In genomic region chr22:40671369-40671768, GRCh38 we compare ENCODE assay signal across 18 cellular contexts. TPM values are rescaled to one million over a fixed set of nuclear protein-coding genes. Genes with fewer than 3 reads are reported as not detected.
DNase-seq lines count a peak whose midpoint lies in the region; ATAC-seq and TF ChIP-seq lines count a peak whose summit lies in the region.
"Had no signal": no experiment of that assay in that cellular context is flagged by ENCODE, and none has a peak within 500 bp of the region (broad histone marks: within the 10 kb centered on the region; RNA-seq: fewer than 3 reads in every experiment).

No MANE protein-coding gene starts in this region.

- intact Hi-C loops in activated CD4-positive, alpha-beta T cell treated with anti-CD3 and anti-CD28 coated beads, Interleukin-2, amount 10 ng/mL, durations not matched to agents 24 days and 14 days (cut with micrococcal nuclease) = no loop called here

- H3K4me3 Mint-ChIP-seq in activated CD4-positive, alpha-beta T cell treated with anti-CD3 and anti-CD28 coated beads, Interleukin-2, amount 10 ng/mL, durations not matched to agents 24 days and 14 days = no peak overlapping the region
- H3K4me3 Mint-ChIP-seq in WTC11 = no peak overlapping the region
- no peak overlapping the region for H3K4me3 Mint-ChIP-seq in endothelial cell (ENCODE audit: unreplicated experiment)
- H3K4me3 Mint-ChIP-seq: B cell; CD4-positive, CD25-positive, alpha-beta regulatory T cell; CD8-positive, alpha-beta T cell had no signal

- H3K9me3 Mint-ChIP-seq in activated CD4-positive, alpha-beta T cell treated with anti-CD3 and anti-CD28 coated beads, Interleukin-2, amount 10 ng/mL, durations not matched to agents 24 days and 14 days = peaks cover 3% of the 10 kb centered on the region
- H3K9me3 Mint-ChIP-seq in WTC11 (peaks cover 13% of the 10 kb centered on the region), endothelial cell (ENCODE audit: unreplicated experiment) (no peaks in the 10 kb centered on the region)
- H3K9me3 Mint-ChIP-seq: CD4-positive, CD25-positive, alpha-beta regulatory T cell; CD8-positive, alpha-beta T cell had no signal

- peak overlapping the region; percentile 10 for H3K27ac Mint-ChIP-seq in activated CD4-positive, alpha-beta T cell treated with anti-CD3 and anti-CD28 coated beads, Interleukin-2, amount 10 ng/mL, durations not matched to agents 24 days and 14 days
- no peak overlapping the region for H3K27ac Mint-ChIP-seq in WTC11
- H3K27ac Mint-ChIP-seq in endothelial cell (ENCODE audit: unreplicated experiment) = peak overlapping the region; percentile 94
- H3K27ac Mint-ChIP-seq: B cell; CD8-positive, alpha-beta T cell had no signal

- peak; percentile 59 for ATAC-seq in WTC11
- ATAC-seq: CD8-positive, alpha-beta T cell; GM12878; HCT116 had no signal

- CTCF ChIA-PET in WTC11 (lab: Charles Lee) = interaction anchor here (0.7 to 1.8 kb wide), 6 partner anchors 8 to 148 kb away, joined by 3 to 6 read pairs (median 4); partner anchors contain the start of genes MCHR1 and SLC25A17

- no peak for DNase-seq in activated CD4-positive, alpha-beta T cell treated with anti-CD3 and anti-CD28 coated beads, Interleukin-2, amount 10 ng/mL, durations not matched to agents 24 days and 14 days
- DNase-seq in activated CD4-positive, alpha-beta T cell treated with anti-CD3 and anti-CD28 coated beads, Interleukin-2, amount 50 U/mL, for 4 hours = no peak
- DNase-seq in ELF-1 (ENCODE audit: low read depth, low spot score) (peak; percentile 24), WTC11 (ENCODE audit: low spot score) (no peak), endothelial cell (ENCODE audit: low spot score) (no peak), SW 1271 (lab: John Stamatoyannopoulos, UW) (no peak), NCI-H2107 treated with DMSO at 0.1 percent for 48 hours (lab: John Stamatoyannopoulos, UW; ENCODE audit: unreplicated experiment) (no peak)
- DNase-seq: Caco-2; CD4-positive, CD25-positive, alpha-beta regulatory T cell; CD8-positive, alpha-beta T cell; DMS153; DND-41; GDM1; GOT3; H7 had no signal

- H3K4me1 Mint-ChIP-seq in activated CD4-positive, alpha-beta T cell treated with anti-CD3 and anti-CD28 coated beads, Interleukin-2, amount 10 ng/mL, durations not matched to agents 24 days and 14 days = peaks cover 26% of the 10 kb centered on the region
- H3K4me1 Mint-ChIP-seq in WTC11 (peaks cover 5% of the 10 kb centered on the region), endothelial cell (ENCODE audit: unreplicated experiment) (peaks cover 64% of the 10 kb centered on the region)
- H3K4me1 Mint-ChIP-seq: B cell had no signal

- POLR2A ChIA-PET in WTC11 (lab: Charles Lee) = no interaction called here

- peaks cover 2% of the 10 kb centered on the region for H3K36me3 Mint-ChIP-seq in activated CD4-positive, alpha-beta T cell treated with anti-CD3 and anti-CD28 coated beads, Interleukin-2, amount 10 ng/mL, durations not matched to agents 24 days and 14 days (ENCODE audit: low read depth)
- H3K36me3 Mint-ChIP-seq in WTC11 = no peaks in the 10 kb centered on the region
- H3K36me3 Mint-ChIP-seq in endothelial cell (ENCODE audit: low read depth, unreplicated experiment) = no peaks in the 10 kb centered on the region
- H3K36me3 Mint-ChIP-seq: CD4-positive, CD25-positive, alpha-beta regulatory T cell; CD8-positive, alpha-beta T cell had no signal

- no peaks in the 10 kb centered on the region for H3K27me3 Mint-ChIP-seq in activated CD4-positive, alpha-beta T cell treated with anti-CD3 and anti-CD28 coated beads, Interleukin-2, amount 10 ng/mL, durations not matched to agents 24 days and 14 days
- H3K27me3 Mint-ChIP-seq in WTC11 (ENCODE audit: low read depth) (no peaks in the 10 kb centered on the region), endothelial cell (ENCODE audit: unreplicated experiment) (peaks cover 6% of the 10 kb centered on the region)
- H3K27me3 Mint-ChIP-seq: B cell; CD4-positive, CD25-positive, alpha-beta regulatory T cell had no signal

- TF ChIP-seq CTCF in WTC11 (IDR thresholded peaks at IDR 0.05) (no peak), endothelial cell (IDR thresholded peaks at IDR 0.05; ENCODE audit: unreplicated experiment) (no peak)

TF ChIP-seq in WTC11, 78 proteins besides CTCF, POLR2A, EP300 and RAD21 (continues in another document):
- TF ChIP-seq NR3C1 (CRISPR knock-in tag; conservative IDR thresholded peaks at IDR 0.05; ENCODE audit: low read depth) = no peak
- no peak for TF ChIP-seq NR1H2 (CRISPR knock-in tag; IDR thresholded peaks at IDR 0.05)
- TF ChIP-seq NFE2L1 (CRISPR knock-in tag; IDR thresholded peaks at IDR 0.05) = no peak
- TF ChIP-seq USF1 (CRISPR knock-in tag; IDR thresholded peaks at IDR 0.05) = no peak
- TF ChIP-seq RELA (CRISPR knock-in tag; IDR thresholded peaks at IDR 0.05; ENCODE audit: borderline replicate concordance) = no peak
- no peak for TF ChIP-seq RORB (CRISPR knock-in tag; IDR thresholded peaks at IDR 0.05)
- TF ChIP-seq IRF2 (CRISPR knock-in tag; IDR thresholded peaks at IDR 0.05; ENCODE audit: borderline replicate concordance, low read depth) = no peak
- TF ChIP-seq TEAD4 (CRISPR knock-in tag; IDR thresholded peaks at IDR 0.05) = no peak
- no peak for TF ChIP-seq HMGA2 (CRISPR knock-in tag; IDR thresholded peaks at IDR 0.05)
- TF ChIP-seq ATF2 (CRISPR knock-in tag; IDR thresholded peaks at IDR 0.05; ENCODE audit: borderline replicate concordance, low read depth) = no peak
- TF ChIP-seq CDX4 (CRISPR knock-in tag; IDR thresholded peaks at IDR 0.05; ENCODE audit: borderline replicate concordance) = no peak
- no peak for TF ChIP-seq TCF7 (CRISPR knock-in tag; IDR thresholded peaks at IDR 0.05; ENCODE audit: low read depth)
- no peak for TF ChIP-seq ZNF219 (CRISPR knock-in tag; IDR thresholded peaks at IDR 0.05; ENCODE audit: borderline replicate concordance)
- TF ChIP-seq MAX (CRISPR knock-in tag; IDR thresholded peaks at IDR 0.05) = no peak
- no peak for TF ChIP-seq PRDM15 (CRISPR knock-in tag; IDR thresholded peaks at IDR 0.05)

RNA-seq across cellular contexts. Expression of gene MCHR1, which starts 7.9 kb away (rescaled TPM):
- total RNA-seq in activated CD4-positive, alpha-beta T cell treated with anti-CD3 and anti-CD28 coated beads, Interleukin-2, amount 10 ng/mL, durations not matched to agents 24 days and 14 days = not detected in 2 replicates
- total RNA-seq in WTC11 (2021) (0.57 to 1.0 TPM (median 0.69 TPM) in 3 replicates), endothelial cell (ENCODE audit: unreplicated experiment) (6.6 TPM)
- total RNA-seq: B cell; Caco-2; CD4-positive, CD25-positive, alpha-beta regulatory T cell; CD8-positive, alpha-beta T cell; GM12878 had no signal

RNA-seq across cellular contexts. Expression of gene MRTFA, which starts 34.9 kb away (rescaled TPM):
- 51.7 and 51.9 TPM in 2 replicates for total RNA-seq in activated CD4-positive, alpha-beta T cell treated with anti-CD3 and anti-CD28 coated beads, Interleukin-2, amount 10 ng/mL, durations not matched to agents 24 days and 14 days
- total RNA-seq in WTC11 (2021) (39.7 to 49.8 TPM (median 48.4 TPM) in 3 replicates), endothelial cell (ENCODE audit: unreplicated experiment) (68.4 TPM)
